1 cellular context compared by ENCODE assay signal in genomic region chr17:1648582-1649115, GRCh38.
TF ChIP-seq lines count a peak whose summit lies in the region.

No MANE protein-coding gene starts in this region.

TF ChIP-seq in HepG2, 621 proteins besides CTCF, POLR2A, EP300 and RAD21 (continued from another document and continues in another):
- TF ChIP-seq IRF2 (CRISPR knock-in tag; IDR thresholded peaks at IDR 0.05) (0 out of 2 replicates have a peak, but pooled peaks have one; percentile 28), ZNF629 (CRISPR knock-in tag; conservative IDR thresholded peaks at IDR 0.05) (no peak), ZBTB4 (CRISPR knock-in tag; IDR thresholded peaks at IDR 0.05; ENCODE audit: borderline replicate concordance) (no peak), ZNF136 (CRISPR knock-in tag; IDR thresholded peaks at IDR 0.05; ENCODE audit: low read depth) (no peak), ZBTB20 (CRISPR knock-in tag; IDR thresholded peaks at IDR 0.05; ENCODE audit: borderline replicate concordance, low read depth) (peak; percentile 76; the same call in 1 of the 2 replicates), ZNF720 (CRISPR knock-in tag; IDR thresholded peaks at IDR 0.05) (no peak), FOXC1 (CRISPR knock-in tag; IDR thresholded peaks at IDR 0.05; ENCODE audit: borderline replicate concordance) (no peak), CSRNP1 (CRISPR knock-in tag; IDR thresholded peaks at IDR 0.05) (peak; percentile 11; the same call in 1 of the 2 replicates), ZNF850 (CRISPR knock-in tag; conservative IDR thresholded peaks at IDR 0.05) (no peak), PBX3 (CRISPR knock-in tag; IDR thresholded peaks at IDR 0.05; ENCODE audit: borderline replicate concordance) (no peak), ZFAT (CRISPR knock-in tag; conservative IDR thresholded peaks at IDR 0.05) (no peak), ZNF891 (CRISPR knock-in tag; IDR thresholded peaks at IDR 0.05) (no peak), TBL1XR1 (IDR thresholded peaks at IDR 0.05; ENCODE audit: borderline replicate concordance, low read length, partially characterized antibody) (no peak), SETDB1 (CRISPR knock-in tag; IDR thresholded peaks at IDR 0.05; ENCODE audit: borderline replicate concordance) (no peak), ZNF572 (CRISPR knock-in tag; IDR thresholded peaks at IDR 0.05) (no peak), ZNF33A (CRISPR knock-in tag; IDR thresholded peaks at IDR 0.05; ENCODE audit: borderline replicate concordance) (no peak), ZBTB26 (CRISPR knock-in tag; IDR thresholded peaks at IDR 0.05; ENCODE audit: borderline replicate concordance) (0 out of 2 replicates have a peak, but pooled peaks have one; percentile 8), HOXA3 (CRISPR knock-in tag; IDR thresholded peaks at IDR 0.05) (peak; percentile 66; the same call in 1 of the 2 replicates), CENPX (CRISPR knock-in tag; IDR thresholded peaks at IDR 0.05) (no peak), BRF2 (CRISPR knock-in tag; IDR thresholded peaks at IDR 0.05) (no peak), MAZ (IDR thresholded peaks at IDR 0.05; ENCODE audit: borderline replicate concordance, low read depth, low read length) (peak; percentile 73; the same call in 1 of the 2 replicates), MAZ (CRISPR knock-in tag; IDR thresholded peaks at IDR 0.05; ENCODE audit: low read depth) (no peak), SRSF1 (optimal IDR thresholded peaks at IDR 0.05; ENCODE audit: low read depth, low read length) (no peak), SALL1 (CRISPR knock-in tag; IDR thresholded peaks at IDR 0.05) (peak; percentile 67; the same call in 1 of the 2 replicates), ARID3A (IDR thresholded peaks at IDR 0.05; ENCODE audit: low read depth, low read length) (no peak), KDM5A (IDR thresholded peaks at IDR 0.05; ENCODE audit: borderline replicate concordance, low read length) (no peak), GMEB2 (CRISPR knock-in tag; IDR thresholded peaks at IDR 0.05; ENCODE audit: low read depth) (no peak), ZFX (CRISPR knock-in tag; IDR thresholded peaks at IDR 0.05; ENCODE audit: low read depth) (peak; percentile 51; the same call in 1 of the 2 replicates), ZSCAN29 (CRISPR knock-in tag; conservative IDR thresholded peaks at IDR 0.05) (no peak; the same call in 1 of the 2 replicates), NCOR1 (IDR thresholded peaks at IDR 0.05; ENCODE audit: borderline replicate concordance, low read length) (no peak), NR1H2 (CRISPR knock-in tag; IDR thresholded peaks at IDR 0.05; ENCODE audit: borderline replicate concordance, low read depth) (no peak), ZNF567 (CRISPR knock-in tag; IDR thresholded peaks at IDR 0.05; ENCODE audit: borderline replicate concordance) (no peak), AHR (CRISPR knock-in tag; IDR thresholded peaks at IDR 0.05) (no peak), ONECUT2 (CRISPR knock-in tag; IDR thresholded peaks at IDR 0.05) (no peak), ARID2 (CRISPR knock-in tag; IDR thresholded peaks at IDR 0.05; ENCODE audit: borderline replicate concordance) (no peak), AGO1 (IDR thresholded peaks at IDR 0.05; ENCODE audit: low read depth, low read length, poor library complexity, severe bottlenecking) (no peak), SMAD3 (CRISPR knock-in tag; IDR thresholded peaks at IDR 0.05) (no peak), REST (IDR thresholded peaks at IDR 0.05; ENCODE audit: borderline replicate concordance in 1 of 2, low read depth in 1 of 2, low read length in 2 of 2) (no peak), ZFP41 (CRISPR knock-in tag; IDR thresholded peaks at IDR 0.05; ENCODE audit: borderline replicate concordance) (no peak), SMC3 (IDR thresholded peaks at IDR 0.05; ENCODE audit: low read length) (peak; percentile 13; the same call in 1 of the 2 replicates), HCFC1 (IDR thresholded peaks at IDR 0.05; ENCODE audit: low read depth, low read length) (no peak), NFYB (CRISPR knock-in tag; IDR thresholded peaks at IDR 0.05) (no peak), ZNF18 (CRISPR knock-in tag; IDR thresholded peaks at IDR 0.05; ENCODE audit: insufficient replicate concordance) (no peak), ZNF672 (CRISPR knock-in tag; IDR thresholded peaks at IDR 0.05) (no peak), SYNCRIP (IDR thresholded peaks at IDR 0.05; ENCODE audit: insufficient read depth, low read depth, low read length) (no peak), BHLHE40 (IDR thresholded peaks at IDR 0.05; ENCODE audit: low read length) (0 out of 2 replicates have a peak, but pooled peaks have one; percentile 36), ZBTB7A (CRISPR knock-in tag; IDR thresholded peaks at IDR 0.05) (no peak; the same call in 1 of the 2 replicates), ZNF781 (CRISPR knock-in tag; IDR thresholded peaks at IDR 0.05; ENCODE audit: borderline replicate concordance, not compliant biosample characterization) (no peak), GTF2F1 (IDR thresholded peaks at IDR 0.05; ENCODE audit: low read length) (no peak), PRMT3 (CRISPR knock-in tag; IDR thresholded peaks at IDR 0.05; ENCODE audit: borderline replicate concordance, low read depth) (no peak), KLF16 (CRISPR knock-in tag; IDR thresholded peaks at IDR 0.05) (no peak), RXRA (CRISPR knock-in tag; IDR thresholded peaks at IDR 0.05) (no peak)
